ENCODE assay signal across 10 cellular contexts in the genomic region with DNA sequence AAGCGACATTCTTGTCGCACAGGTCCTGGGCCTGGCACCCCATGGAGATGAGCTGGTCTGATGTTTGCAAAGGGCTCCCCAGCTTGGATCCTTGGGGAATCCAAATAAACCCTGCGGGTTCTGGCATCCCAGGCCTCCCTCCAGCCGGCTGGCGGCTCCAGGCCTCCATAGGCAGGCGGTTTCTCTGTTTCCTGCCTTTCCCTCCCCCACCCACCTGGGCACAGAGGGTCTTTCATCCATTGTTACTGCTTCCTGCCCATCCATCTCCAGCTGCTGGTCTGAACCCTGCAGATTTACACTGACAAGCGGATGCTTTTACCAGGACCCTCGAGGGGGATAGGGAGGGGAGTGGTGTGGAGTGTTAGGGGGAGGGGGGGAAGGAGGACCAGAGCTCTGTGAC. TPM values are rescaled to one million over a fixed set of nuclear protein-coding genes. Genes with fewer than 3 reads are reported as not detected.
DNase-seq lines count a peak whose midpoint lies in the region; ATAC-seq and TF ChIP-seq lines count a peak whose summit lies in the region.
"Had no signal": no experiment of that assay in that cellular context is flagged by ENCODE, and none has a peak within 500 bp of the region (broad histone marks: within the 10 kb centered on the region; RNA-seq: fewer than 3 reads in every experiment).

No MANE protein-coding gene starts in this region.

- peak overlapping the region; percentile 35 for H3K9ac ChIP-seq in iPS-18a (ENCODE audit: low read length)

- POLR2A ChIA-PET in activated naive CD8-positive, alpha-beta T cell treated with anti-CD3 and anti-CD28 coated beads, Interleukin-2, amount 10 ng/mL, durations not matched to agents 7 days and 5 days (lab: Charles Lee), result interaction anchor here (0.7 to 9.1 kb wide), 8 partner anchors 8 to 41 kb away, joined by 3 to 141 read pairs (median 27); partner anchors contain the start of gene ID3
- POLR2A ChIA-PET in PC-9 (lab: Charles Lee; ENCODE audit: unreplicated experiment), result no interaction called here

- H3K4me1 ChIP-seq in PC-9 (replicated peaks; ENCODE audit: insufficient read depth), result peaks cover 52% of the 10 kb centered on the region
- H3K4me1 ChIP-seq in iPS-18a (ENCODE audit: control insufficient read depth, low read depth, low read length), result peaks cover 35% of the 10 kb centered on the region

- H3K36me3 Mint-ChIP-seq in activated naive CD8-positive, alpha-beta T cell treated with anti-CD3 and anti-CD28 coated beads, Interleukin-2, amount 10 ng/mL, durations not matched to agents 7 days and 5 days, result no peaks in the 10 kb centered on the region
- no peaks in the 10 kb centered on the region for H3K36me3 Mint-ChIP-seq in activated naive CD8-positive, alpha-beta T cell treated with anti-CD3 and anti-CD28 coated beads, Interleukin-2, amount 50 U/mL, for 24 hours (ENCODE audit: low read depth)

- H3K79me2 ChIP-seq in PC-9 (ENCODE audit: low read depth), result no peaks in the 10 kb centered on the region

- H3F3A ChIP-seq in PC-9 (ENCODE audit: insufficient read depth, low read depth), result peaks cover 38% of the 10 kb centered on the region

- H3K4me2 ChIP-seq in PC-9, result peak overlapping the region; percentile 47

- intact Hi-C loops in PC-9 (cut with micrococcal nuclease; ENCODE audit: unreplicated experiment), result no loop called here

- H3K27ac Mint-ChIP-seq in activated naive CD8-positive, alpha-beta T cell treated with anti-CD3 and anti-CD28 coated beads, Interleukin-2, amount 10 ng/mL, durations not matched to agents 7 days and 5 days, result peak overlapping the region; percentile 73
- H3K27ac Mint-ChIP-seq in activated naive CD8-positive, alpha-beta T cell treated with anti-CD3 and anti-CD28 coated beads, Interleukin-2, amount 50 U/mL, for 24 hours, result no peak overlapping the region

- CTCF ChIA-PET in PC-9 (lab: Charles Lee), result no interaction called here

- H3K9me2 ChIP-seq in PC-9 (ENCODE audit: insufficient read depth), result no peaks in the 10 kb centered on the region

- H2AFZ ChIP-seq in PC-9, result no peak overlapping the region

- BruUV-seq in PC-9 (replicated peaks; lab: Mats Ljungman, UMichigan), result no TSS peak

- H3K9me3 Mint-ChIP-seq in activated naive CD8-positive, alpha-beta T cell treated with anti-CD3 and anti-CD28 coated beads, Interleukin-2, amount 10 ng/mL, durations not matched to agents 7 days and 5 days, result no peaks in the 10 kb centered on the region
- H3K9me3 Mint-ChIP-seq in activated naive CD8-positive, alpha-beta T cell treated with anti-CD3 and anti-CD28 coated beads, Interleukin-2, amount 50 U/mL, for 24 hours, result no peaks in the 10 kb centered on the region

- no peaks in the 10 kb centered on the region for H4K20me1 ChIP-seq in PC-9 (ENCODE audit: insufficient read depth)

- no peak for TF ChIP-seq CTCF in PC-9 (conservative IDR thresholded peaks at IDR 0.05)

- no peak for DNase-seq in activated naive CD8-positive, alpha-beta T cell treated with anti-CD3 and anti-CD28 coated beads, Interleukin-2, amount 10 ng/mL, durations not matched to agents 7 days and 5 days
- DNase-seq in activated naive CD8-positive, alpha-beta T cell treated with anti-CD3 and anti-CD28 coated beads, Interleukin-2, amount 50 U/mL, for 24 hours, result no peak
- DNase-seq in PC-9 (peak in 1 of 2 experiments; percentile 68), NCI-H187 treated with DMSO at 0.1 percent for 48 hours (lab: John Stamatoyannopoulos, UW) (no peak), NCI-H510A (lab: John Stamatoyannopoulos, UW) (no peak)
- DNase-seq in activated effector memory CD4-positive, alpha-beta T cell treated with Interleukin-2 at 50 U/mL for 16 hours, result no peak
- DNase-seq: NCI-H1105 treated with DMSO at 0.1 percent for 48 hours, upper lobe of left lung had no signal

- no peak overlapping the region for H3K4me3 ChIP-seq in PC-9
- H3K4me3 ChIP-seq in iPS-18a (ENCODE audit: low read length), result no peak overlapping the region
- H3K4me3 ChIP-seq: upper lobe of left lung had no signal

- H3K27ac ChIP-seq in PC-9 (peak overlapping the region; percentile 37), iPS-18a (ENCODE audit: low read length) (peak overlapping the region; percentile 83)
- H3K27ac ChIP-seq: upper lobe of left lung had no signal

- H3K36me3 ChIP-seq in PC-9 (ENCODE audit: low read depth) (no peaks in the 10 kb centered on the region), iPS-18a (ENCODE audit: control insufficient read depth, low read depth, low read length) (no peaks in the 10 kb centered on the region)
- H3K36me3 ChIP-seq: upper lobe of left lung had no signal

- no peak for ATAC-seq in activated naive CD8-positive, alpha-beta T cell treated with anti-CD3 and anti-CD28 coated beads, Interleukin-2, amount 10 ng/mL, durations not matched to agents 7 days and 5 days (ENCODE audit: low read depth)
- no peak for ATAC-seq in activated naive CD8-positive, alpha-beta T cell treated with anti-CD3 and anti-CD28 coated beads, Interleukin-2, amount 50 U/mL, for 24 hours
- no peak for ATAC-seq in HG02623 (IDR thresholded peaks at IDR 0.05; ENCODE audit: unreplicated experiment)

- H3K4me1 Mint-ChIP-seq in activated naive CD8-positive, alpha-beta T cell treated with anti-CD3 and anti-CD28 coated beads, Interleukin-2, amount 10 ng/mL, durations not matched to agents 7 days and 5 days, result peaks cover 87% of the 10 kb centered on the region
- peaks cover 93% of the 10 kb centered on the region for H3K4me1 Mint-ChIP-seq in activated naive CD8-positive, alpha-beta T cell treated with anti-CD3 and anti-CD28 coated beads, Interleukin-2, amount 50 U/mL, for 24 hours

- H3K9me3 ChIP-seq in PC-9 (ENCODE audit: insufficient read depth, low read depth), result no peaks in the 10 kb centered on the region
- no peaks in the 10 kb centered on the region for H3K9me3 ChIP-seq in iPS-18a (ENCODE audit: control insufficient read depth, low read depth, low read length)
- H3K9me3 ChIP-seq: upper lobe of left lung had no signal

- H3K27me3 Mint-ChIP-seq in activated naive CD8-positive, alpha-beta T cell treated with anti-CD3 and anti-CD28 coated beads, Interleukin-2, amount 10 ng/mL, durations not matched to agents 7 days and 5 days, result no peaks in the 10 kb centered on the region
- H3K27me3 Mint-ChIP-seq in activated naive CD8-positive, alpha-beta T cell treated with anti-CD3 and anti-CD28 coated beads, Interleukin-2, amount 50 U/mL, for 24 hours, result no peaks in the 10 kb centered on the region

- no peaks in the 10 kb centered on the region for H3K27me3 ChIP-seq in PC-9 (ENCODE audit: insufficient read depth, low read depth)
- H3K27me3 ChIP-seq in iPS-18a (ENCODE audit: control insufficient read depth, insufficient read depth, low read length), result no peaks in the 10 kb centered on the region
- H3K27me3 ChIP-seq: upper lobe of left lung had no signal

- H3K4me3 Mint-ChIP-seq in activated naive CD8-positive, alpha-beta T cell treated with anti-CD3 and anti-CD28 coated beads, Interleukin-2, amount 10 ng/mL, durations not matched to agents 7 days and 5 days, result no peak overlapping the region
- H3K4me3 Mint-ChIP-seq in activated naive CD8-positive, alpha-beta T cell treated with anti-CD3 and anti-CD28 coated beads, Interleukin-2, amount 50 U/mL, for 24 hours, result no peak overlapping the region

RNA-seq across cellular contexts. Expression of gene ID3, which starts 39.1 kb away (rescaled TPM):
- total RNA-seq in activated naive CD8-positive, alpha-beta T cell treated with anti-CD3 and anti-CD28 coated beads, Interleukin-2, amount 10 ng/mL, durations not matched to agents 7 days and 5 days, result 10 to 100 TPM; 44.0 to 51.1 TPM
- total RNA-seq in PC-9 (2021), result 10.4 and 24.7 TPM in 2 replicates
